ENCODE assay signal across 25 cellular contexts in genomic region chr19:4154571-4155312, GRCh38. TPM values are rescaled to one million over a fixed set of nuclear protein-coding genes. Genes with fewer than 3 reads are reported as not detected.
"Had no signal": no experiment of that assay in that cellular context is flagged by ENCODE, and none has a peak within 500 bp of the region (broad histone marks: within the 10 kb centered on the region; RNA-seq: fewer than 3 reads in every experiment).

No MANE protein-coding gene starts in this region.

- H3K4me3 ChIP-seq: adrenal gland, PC-9 had no signal

- H3K27ac ChIP-seq: adrenal gland, PC-9 had no signal

- H3K4me2 ChIP-seq: PC-9 had no signal

- H2AFZ ChIP-seq: PC-9 had no signal

- H3K36me3 ChIP-seq: adrenal gland had no signal

- H3K27me3 ChIP-seq: adrenal gland had no signal

- DNase-seq: activated CD4-positive, alpha-beta T cell treated with anti-CD3 and anti-CD28 coated beads for 48 hours; activated CD4-positive, alpha-beta T cell treated with anti-CD3 and anti-CD28 coated beads, Interleukin-2, amount 50 U/mL, for 4 hours; activated CD4-positive, CD25-positive, alpha-beta regulatory T cell treated with anti-CD3 and anti-CD28 coated beads, Interleukin-2, amount 50 U/mL, for 72 hours; activated effector memory CD4-positive, alpha-beta T cell treated with anti-CD3 and anti-CD28 coated beads, Interleukin-2, amount 50 U/mL, for 16 hours; activated naive CD4-positive, alpha-beta T cell treated with Interleukin-2 at 50 U/mL for 16 hours; activated naive CD8-positive, alpha-beta T cell treated with anti-CD3 and anti-CD28 coated beads, Interleukin-2, amount 10 ng/mL, durations not matched to agents 7 days and 5 days; activated T-cell treated with anti-CD3 and anti-CD28 coated beads, Interleukin-2, amount 50 U/mL, for 4 hours; adrenal gland; anterior cingulate cortex; MM.1S; NCI-H1105; NCI-H1436; NCI-H1694 treated with DMSO at 0.1 percent for 48 hours; NCI-H2029 treated with DMSO at 0.1 percent for 48 hours; NCI-H345; NCI-H510A; NCI-H526 treated with DMSO at 0.1 percent for 48 hours; PC-9; SIG-M5; T-helper 17 cell; T-helper 9 cell had no signal

- H3K4me1 ChIP-seq: adrenal gland had no signal

- H3K9me3 ChIP-seq: adrenal gland had no signal

RNA-seq across cellular contexts. Expression of gene CREB3L3, which starts 1.3 kb away (rescaled TPM):
- total RNA-seq: activated naive CD8-positive, alpha-beta T cell treated with anti-CD3 and anti-CD28 coated beads, Interleukin-2, amount 10 ng/mL, durations not matched to agents 7 days and 5 days; cardiac septum; cerebellum; PC-9; RPMI7951; WTC11 had no signal
